16 cellular contexts compared by ENCODE assay signal in genomic region chr7:131383417-131383816, GRCh38. TPM values are rescaled to one million over a fixed set of nuclear protein-coding genes. Genes with fewer than 3 reads are reported as not detected.
DNase-seq lines count a peak whose midpoint lies in the region; ATAC-seq and TF ChIP-seq lines count a peak whose summit lies in the region.
"Had no signal": no experiment of that assay in that cellular context is flagged by ENCODE, and none has a peak within 500 bp of the region (broad histone marks: within the 10 kb centered on the region; RNA-seq: fewer than 3 reads in every experiment).

No MANE protein-coding gene starts in this region.

- no peaks in the 10 kb centered on the region for H3K27me3 Mint-ChIP-seq in activated CD8-positive, alpha-beta T cell treated with anti-CD3 and anti-CD28 coated beads for 36 hours
- H3K27me3 Mint-ChIP-seq in activated CD8-positive, alpha-beta T cell treated with anti-CD3 and anti-CD28 coated beads, Interleukin-2, amount 10 ng/mL, durations not matched to agents 7 days and 5 days (ENCODE audit: low read depth): no peaks in the 10 kb centered on the region
- H3K27me3 Mint-ChIP-seq in stimulated activated naive CD8-positive, alpha-beta T cell treated with anti-CD3 and anti-CD28 coated beads, Interleukin-15, Interleukin-2, amounts not matched to agents 100 ng/mL and 50 ng/mL, for 24 hours: no peaks in the 10 kb centered on the region

- no peak for TF ChIP-seq CTCF in activated CD8-positive, alpha-beta T cell treated with anti-CD3 and anti-CD28 coated beads for 36 hours (IDR thresholded peaks at IDR 0.05)
- TF ChIP-seq CTCF in coronary artery (IDR thresholded peaks at IDR 0.05): no peak

- no peak overlapping the region for H3K4me3 Mint-ChIP-seq in activated CD8-positive, alpha-beta T cell treated with anti-CD3 and anti-CD28 coated beads for 36 hours
- H3K4me3 Mint-ChIP-seq in activated CD8-positive, alpha-beta T cell treated with anti-CD3 and anti-CD28 coated beads, Interleukin-2, amount 10 ng/mL, durations not matched to agents 7 days and 5 days: no peak overlapping the region
- no peak overlapping the region for H3K4me3 Mint-ChIP-seq in stimulated activated naive CD8-positive, alpha-beta T cell treated with anti-CD3 and anti-CD28 coated beads, Interleukin-15, Interleukin-2, amounts not matched to agents 100 ng/mL and 50 ng/mL, for 24 hours

- no peak overlapping the region for H3K27ac ChIP-seq in coronary artery
- H3K27ac ChIP-seq: upper lobe of right lung had no signal

- intact Hi-C loops in activated CD8-positive, alpha-beta T cell treated with anti-CD3 and anti-CD28 coated beads for 36 hours (cut with micrococcal nuclease): no loop called here

- H3K9me3 Mint-ChIP-seq in activated CD8-positive, alpha-beta T cell treated with anti-CD3 and anti-CD28 coated beads for 36 hours: no peaks in the 10 kb centered on the region
- no peaks in the 10 kb centered on the region for H3K9me3 Mint-ChIP-seq in activated CD8-positive, alpha-beta T cell treated with anti-CD3 and anti-CD28 coated beads, Interleukin-2, amount 10 ng/mL, durations not matched to agents 7 days and 5 days (ENCODE audit: insufficient read depth)
- no peaks in the 10 kb centered on the region for H3K9me3 Mint-ChIP-seq in stimulated activated naive CD8-positive, alpha-beta T cell treated with anti-CD3 and anti-CD28 coated beads, Interleukin-15, Interleukin-2, amounts not matched to agents 100 ng/mL and 50 ng/mL, for 24 hours

- CTCF ChIA-PET in activated CD8-positive, alpha-beta T cell treated with anti-CD3 and anti-CD28 coated beads for 36 hours (lab: Charles Lee): interaction anchor here (1.6 kb wide), 1 partner anchor 33 kb away, joined by 3 read pairs; no protein-coding TSS in a partner anchor
- CTCF ChIA-PET in activated CD8-positive, alpha-beta T cell treated with anti-CD3 and anti-CD28 coated beads, Interleukin-2, amount 10 ng/mL, durations not matched to agents 7 days and 5 days (lab: Charles Lee): interaction anchor here (0.9 kb wide), 1 partner anchor 12 kb away, joined by 3 read pairs; no protein-coding TSS in a partner anchor

- POLR2A ChIA-PET in activated CD8-positive, alpha-beta T cell treated with anti-CD3 and anti-CD28 coated beads for 36 hours (lab: Charles Lee): no interaction called here
- POLR2A ChIA-PET in activated CD8-positive, alpha-beta T cell treated with anti-CD3 and anti-CD28 coated beads, Interleukin-2, amount 10 ng/mL, durations not matched to agents 7 days and 5 days (lab: Charles Lee): interaction anchor here (0.6 kb wide), 1 partner anchor 45 kb away, joined by 5 read pairs; no protein-coding TSS in a partner anchor

- DNase-seq in activated CD8-positive, alpha-beta T cell treated with anti-CD3 and anti-CD28 coated beads for 36 hours: no peak
- DNase-seq in activated CD8-positive, alpha-beta T cell treated with anti-CD3 and anti-CD28 coated beads, Interleukin-2, amount 10 ng/mL, durations not matched to agents 7 days and 5 days: no peak
- peak; percentile 77 for DNase-seq in OCI-M1 (lab: John Stamatoyannopoulos, UW)
- peak; percentile 11 to 14 for DNase-seq in dermis microvascular lymphatic vessel endothelial cell (ENCODE audit: low read depth in 2 of 2)
- DNase-seq in AML-193 (lab: John Stamatoyannopoulos, UW): no peak
- no peak for DNase-seq in coronary artery (ENCODE audit: low spot score)
- no peak for DNase-seq in COLO829 (ENCODE audit: low spot score)
- DNase-seq: activated CD4-positive, alpha-beta T cell treated with anti-CD3 and anti-CD28 coated beads for 4 hours; activated gamma-delta T cell; foreskin melanocyte; NCI-H1048; NCI-H446; SHP77; stimulated activated CD4-positive, alpha-beta T cell treated with anti-CD3 and anti-CD28 coated beads, Interleukin-12 subunit alpha, Interleukin-12 subunit beta, amount 100 ng/mL, for 4 hours; upper lobe of right lung had no signal

- H3K4me1 Mint-ChIP-seq in activated CD8-positive, alpha-beta T cell treated with anti-CD3 and anti-CD28 coated beads for 36 hours (ENCODE audit: low read depth): peaks cover 36% of the 10 kb centered on the region
- peaks cover 6% of the 10 kb centered on the region for H3K4me1 Mint-ChIP-seq in activated CD8-positive, alpha-beta T cell treated with anti-CD3 and anti-CD28 coated beads, Interleukin-2, amount 10 ng/mL, durations not matched to agents 7 days and 5 days (ENCODE audit: low read depth)
- H3K4me1 Mint-ChIP-seq in stimulated activated naive CD8-positive, alpha-beta T cell treated with anti-CD3 and anti-CD28 coated beads, Interleukin-15, Interleukin-2, amounts not matched to agents 100 ng/mL and 50 ng/mL, for 24 hours (ENCODE audit: low read depth): peaks cover 46% of the 10 kb centered on the region

- peak; percentile 58 for ATAC-seq in activated CD8-positive, alpha-beta T cell treated with anti-CD3 and anti-CD28 coated beads for 36 hours
- ATAC-seq in activated CD8-positive, alpha-beta T cell treated with anti-CD3 and anti-CD28 coated beads, Interleukin-2, amount 10 ng/mL, durations not matched to agents 7 days and 5 days: no peak
- ATAC-seq: upper lobe of right lung had no signal

- peak overlapping the region; percentile 32 for H3K27ac Mint-ChIP-seq in activated CD8-positive, alpha-beta T cell treated with anti-CD3 and anti-CD28 coated beads for 36 hours
- no peak overlapping the region for H3K27ac Mint-ChIP-seq in activated CD8-positive, alpha-beta T cell treated with anti-CD3 and anti-CD28 coated beads, Interleukin-2, amount 10 ng/mL, durations not matched to agents 7 days and 5 days
- H3K27ac Mint-ChIP-seq in stimulated activated naive CD8-positive, alpha-beta T cell treated with anti-CD3 and anti-CD28 coated beads, Interleukin-15, Interleukin-2, amounts not matched to agents 100 ng/mL and 50 ng/mL, for 24 hours: peak overlapping the region; percentile 3

- H3K36me3 Mint-ChIP-seq in activated CD8-positive, alpha-beta T cell treated with anti-CD3 and anti-CD28 coated beads for 36 hours (ENCODE audit: low read depth): peaks cover 10% of the 10 kb centered on the region
- H3K36me3 Mint-ChIP-seq in activated CD8-positive, alpha-beta T cell treated with anti-CD3 and anti-CD28 coated beads, Interleukin-2, amount 10 ng/mL, durations not matched to agents 7 days and 5 days (ENCODE audit: low read depth): peaks cover 10% of the 10 kb centered on the region
- peaks cover 16% of the 10 kb centered on the region for H3K36me3 Mint-ChIP-seq in stimulated activated naive CD8-positive, alpha-beta T cell treated with anti-CD3 and anti-CD28 coated beads, Interleukin-15, Interleukin-2, amounts not matched to agents 100 ng/mL and 50 ng/mL, for 24 hours (ENCODE audit: low read depth)

- no peak overlapping the region for H3K4me3 ChIP-seq in coronary artery
- H3K4me3 ChIP-seq: upper lobe of right lung had no signal

RNA-seq across cellular contexts. Expression of gene MKLN1, which starts 55.7 kb away (rescaled TPM):
- 10 to 100 TPM; 38.5 TPM for total RNA-seq in activated CD8-positive, alpha-beta T cell treated with anti-CD3 and anti-CD28 coated beads for 36 hours
- 10 to 100 TPM; 31.6 to 34.0 TPM for total RNA-seq in activated CD8-positive, alpha-beta T cell treated with anti-CD3 and anti-CD28 coated beads, Interleukin-2, amount 10 ng/mL, durations not matched to agents 7 days and 5 days
- 13.2 and 20.0 TPM in 2 replicates for total RNA-seq in dermis microvascular lymphatic vessel endothelial cell

Comparison
In these comparisons a context has a peak if more than half of its experiments do, and no peak if none do; other contexts are left out.
1. DNase-seq: peak in OCI-M1 (single experiment) and dermis microvascular lymphatic vessel endothelial cell (2 of 2); none in activated CD8-positive, alpha-beta T cell treated with anti-CD3 and anti-CD28 coated beads for 36 hours (single experiment), activated CD8-positive, alpha-beta T cell treated with anti-CD3 and anti-CD28 coated beads, Interleukin-2, amount 10 ng/mL, durations not matched to agents 7 days and 5 days (single experiment), AML-193 (0 of 2), coronary artery (single experiment) and COLO829 (single experiment).